ENCODE assay signal across 17 cellular contexts in genomic region chr1:182877842-182878241, GRCh38. TPM values are rescaled to one million over a fixed set of nuclear protein-coding genes. Genes with fewer than 3 reads are reported as not detected.
DNase-seq lines count a peak whose midpoint lies in the region; ATAC-seq, FAIRE-seq and TF ChIP-seq lines count a peak whose summit lies in the region.
"Had no signal": no experiment of that assay in that cellular context is flagged by ENCODE, and none has a peak within 500 bp of the region (broad histone marks: within the 10 kb centered on the region; RNA-seq: fewer than 3 reads in every experiment).

No MANE protein-coding gene starts in this region.

- no peaks in the 10 kb centered on the region for H3K4me1 ChIP-seq in pancreas
- H3K4me1 ChIP-seq: Caco-2 had no signal

- CTCF ChIA-PET in activated CD4-positive, alpha-beta T cell treated with anti-CD3 and anti-CD28 coated beads for 36 hours (lab: Charles Lee) = no interaction called here

- FAIRE-seq in pancreas (lab: Jason Lieb, UNC) (no peak), urothelium cell line (lab: Jason Lieb, UNC) (no peak)
- FAIRE-seq: G401.6 had no signal

- intact Hi-C loops in activated CD4-positive, alpha-beta T cell treated with anti-CD3 and anti-CD28 coated beads for 36 hours (cut with DNase I, micrococcal nuclease) = loop anchor here (5.0 to 10.0 kb wide), 2 partner anchors 36 to 667 kb away; no protein-coding TSS in a partner anchor
- intact Hi-C loops in pancreas (cut with DNase I) = no loop called here

- TF ChIP-seq CTCF in pancreas (IDR thresholded peaks at IDR 0.05) = no peak

- POLR2A ChIA-PET in activated CD4-positive, alpha-beta T cell treated with anti-CD3 and anti-CD28 coated beads for 36 hours (lab: Charles Lee) = no interaction called here

- H3K36me3 Mint-ChIP-seq in activated CD4-positive, alpha-beta T cell treated with anti-CD3 and anti-CD28 coated beads for 36 hours (ENCODE audit: low read depth) = peaks cover 94% of the 10 kb centered on the region
- H3K36me3 Mint-ChIP-seq in activated naive CD4-positive, alpha-beta T cell treated with anti-CD3 and anti-CD28 coated beads, Interleukin-2, amount 50 U/mL, for 24 hours = peaks cover 46% of the 10 kb centered on the region
- H3K36me3 Mint-ChIP-seq in activated T-helper 17 cell treated with anti-CD3 and anti-CD28 coated beads, Interleukin-2, amount 50 U/mL, for 72 hours (ENCODE audit: low read depth) = peaks cover 100% of the 10 kb centered on the region
- peaks cover 100% of the 10 kb centered on the region for H3K36me3 Mint-ChIP-seq in stimulated activated effector memory CD8-positive, alpha-beta T cell treated with anti-CD3 and anti-CD28 coated beads, Interleukin-12 subunit alpha, Interleukin-12 subunit beta, amount 100 ng/mL, for 72 hours

- H3K36me3 ChIP-seq in pancreas = peaks cover 0 to 99% (median 59%) of the 10 kb centered on the region in 3 donors

- ATAC-seq in activated CD4-positive, alpha-beta T cell treated with anti-CD3 and anti-CD28 coated beads for 36 hours = peak; percentile 75
- ATAC-seq in activated T-helper 17 cell treated with anti-CD3 and anti-CD28 coated beads, Interleukin-2, amount 50 U/mL, for 72 hours (replicated peaks) = peak; percentile 79
- ATAC-seq in stimulated activated effector memory CD8-positive, alpha-beta T cell treated with anti-CD3 and anti-CD28 coated beads, Interleukin-12 subunit alpha, Interleukin-12 subunit beta, amount 100 ng/mL, for 72 hours = peak; percentile 56
- no peak for ATAC-seq in pancreas

- no peak overlapping the region for H3K4me3 ChIP-seq in pancreas

- H3K4me3 Mint-ChIP-seq in activated CD4-positive, alpha-beta T cell treated with anti-CD3 and anti-CD28 coated beads for 36 hours = no peak overlapping the region
- H3K4me3 Mint-ChIP-seq in activated naive CD4-positive, alpha-beta T cell treated with anti-CD3 and anti-CD28 coated beads, Interleukin-2, amount 50 U/mL, for 24 hours = no peak overlapping the region
- no peak overlapping the region for H3K4me3 Mint-ChIP-seq in activated T-helper 17 cell treated with anti-CD3 and anti-CD28 coated beads, Interleukin-2, amount 50 U/mL, for 72 hours
- H3K4me3 Mint-ChIP-seq in stimulated activated effector memory CD8-positive, alpha-beta T cell treated with anti-CD3 and anti-CD28 coated beads, Interleukin-12 subunit alpha, Interleukin-12 subunit beta, amount 100 ng/mL, for 72 hours = no peak overlapping the region
- H3K4me3 Mint-ChIP-seq: B cell had no signal

- H3K27me3 Mint-ChIP-seq in activated CD4-positive, alpha-beta T cell treated with anti-CD3 and anti-CD28 coated beads for 36 hours = no peaks in the 10 kb centered on the region
- H3K27me3 Mint-ChIP-seq in activated naive CD4-positive, alpha-beta T cell treated with anti-CD3 and anti-CD28 coated beads, Interleukin-2, amount 50 U/mL, for 24 hours = no peaks in the 10 kb centered on the region
- H3K27me3 Mint-ChIP-seq in activated T-helper 17 cell treated with anti-CD3 and anti-CD28 coated beads, Interleukin-2, amount 50 U/mL, for 72 hours = no peaks in the 10 kb centered on the region
- H3K27me3 Mint-ChIP-seq: B cell had no signal

- H3K9me3 Mint-ChIP-seq in activated CD4-positive, alpha-beta T cell treated with anti-CD3 and anti-CD28 coated beads for 36 hours (ENCODE audit: low read depth) = no peaks in the 10 kb centered on the region
- H3K9me3 Mint-ChIP-seq in activated naive CD4-positive, alpha-beta T cell treated with anti-CD3 and anti-CD28 coated beads, Interleukin-2, amount 50 U/mL, for 24 hours = no peaks in the 10 kb centered on the region
- H3K9me3 Mint-ChIP-seq in activated T-helper 17 cell treated with anti-CD3 and anti-CD28 coated beads, Interleukin-2, amount 50 U/mL, for 72 hours = no peaks in the 10 kb centered on the region
- no peaks in the 10 kb centered on the region for H3K9me3 Mint-ChIP-seq in stimulated activated effector memory CD8-positive, alpha-beta T cell treated with anti-CD3 and anti-CD28 coated beads, Interleukin-12 subunit alpha, Interleukin-12 subunit beta, amount 100 ng/mL, for 72 hours

- DNase-seq in activated CD4-positive, alpha-beta T cell treated with anti-CD3 and anti-CD28 coated beads for 36 hours = peak; percentile 61
- DNase-seq in activated CD4-positive, alpha-beta T cell treated with anti-CD3 and anti-CD28 coated beads, Interleukin-2, amount 50 U/mL, for 4 hours = no peak
- no peak for DNase-seq in activated naive CD4-positive, alpha-beta T cell treated with anti-CD3 and anti-CD28 coated beads, Interleukin-2, amount 50 U/mL, for 16 hours
- no peak for DNase-seq in stimulated activated effector memory CD8-positive, alpha-beta T cell treated with anti-CD3 and anti-CD28 coated beads, Interleukin-12 subunit alpha, Interleukin-12 subunit beta, amount 100 ng/mL, for 72 hours (ENCODE audit: low spot score in 2 of 2)
- no peak for DNase-seq in pancreas
- no peak for DNase-seq in urothelium cell line (ENCODE audit: low spot score)
- DNase-seq: Caco-2, KG1, MV-4-11, NCI-H1694 treated with DMSO at 0.1 percent for 48 hours, NCI-H510A treated with DMSO at 0.1 percent for 48 hours, NCI-H774, OCI-M1 had no signal

- 90 to 91% methylated on average over 7 of the region's 7 CpGs for WGBS in pancreas, 2 donors

- H3K27ac ChIP-seq in pancreas = no peak overlapping the region

- H3K27ac Mint-ChIP-seq in activated CD4-positive, alpha-beta T cell treated with anti-CD3 and anti-CD28 coated beads for 36 hours = peak overlapping the region; percentile 78
- peak overlapping the region; percentile 41 for H3K27ac Mint-ChIP-seq in activated naive CD4-positive, alpha-beta T cell treated with anti-CD3 and anti-CD28 coated beads, Interleukin-2, amount 50 U/mL, for 24 hours
- H3K27ac Mint-ChIP-seq in activated T-helper 17 cell treated with anti-CD3 and anti-CD28 coated beads, Interleukin-2, amount 50 U/mL, for 72 hours = peak overlapping the region; percentile 83
- no peak overlapping the region for H3K27ac Mint-ChIP-seq in stimulated activated effector memory CD8-positive, alpha-beta T cell treated with anti-CD3 and anti-CD28 coated beads, Interleukin-12 subunit alpha, Interleukin-12 subunit beta, amount 100 ng/mL, for 72 hours
- H3K27ac Mint-ChIP-seq: B cell had no signal

- no peaks in the 10 kb centered on the region for H3K9me3 ChIP-seq in pancreas
- H3K9me3 ChIP-seq: Caco-2 had no signal

- peaks cover 38% of the 10 kb centered on the region for H3K4me1 Mint-ChIP-seq in activated CD4-positive, alpha-beta T cell treated with anti-CD3 and anti-CD28 coated beads for 36 hours
- peaks cover 27% of the 10 kb centered on the region for H3K4me1 Mint-ChIP-seq in activated naive CD4-positive, alpha-beta T cell treated with anti-CD3 and anti-CD28 coated beads, Interleukin-2, amount 50 U/mL, for 24 hours
- H3K4me1 Mint-ChIP-seq in activated T-helper 17 cell treated with anti-CD3 and anti-CD28 coated beads, Interleukin-2, amount 50 U/mL, for 72 hours = peaks cover 19% of the 10 kb centered on the region
- H3K4me1 Mint-ChIP-seq in stimulated activated effector memory CD8-positive, alpha-beta T cell treated with anti-CD3 and anti-CD28 coated beads, Interleukin-12 subunit alpha, Interleukin-12 subunit beta, amount 100 ng/mL, for 72 hours = peaks cover 5% of the 10 kb centered on the region
- H3K4me1 Mint-ChIP-seq: B cell had no signal

- no peaks in the 10 kb centered on the region for H3K27me3 ChIP-seq in pancreas

RNA-seq across cellular contexts. Expression of gene DHX9, which starts 38.7 kb away (rescaled TPM):
- 100 to 1,000 TPM; 244 to 255 TPM for total RNA-seq in activated CD4-positive, alpha-beta T cell treated with anti-CD3 and anti-CD28 coated beads for 36 hours
- total RNA-seq in activated T-helper 17 cell treated with anti-CD3 and anti-CD28 coated beads, Interleukin-2, amount 50 U/mL, for 72 hours = 100 to 1,000 TPM; 136 to 273 TPM
- total RNA-seq in pancreas = 10 to 100 TPM; 39.3 to 71.7 (median 58.9) TPM
- 10 to 100 TPM; 28.5 to 62.1 TPM for polyA plus RNA-seq in pancreas

Comparison
In these comparisons a context has a peak if more than half of its experiments do, and no peak if none do; other contexts are left out.
1. ATAC-seq: peak in activated CD4-positive, alpha-beta T cell treated with anti-CD3 and anti-CD28 coated beads for 36 hours (single experiment), activated T-helper 17 cell treated with anti-CD3 and anti-CD28 coated beads, Interleukin-2, amount 50 U/mL, for 72 hours (single experiment) and stimulated activated effector memory CD8-positive, alpha-beta T cell treated with anti-CD3 and anti-CD28 coated beads, Interleukin-12 subunit alpha, Interleukin-12 subunit beta, amount 100 ng/mL, for 72 hours (single experiment); none in pancreas (0 of 4).
2. intact Hi-C loops: an anchor here in activated CD4-positive, alpha-beta T cell treated with anti-CD3 and anti-CD28 coated beads for 36 hours (5.0 to 10.0 kb wide); none called in pancreas.